ENCODE assay signal across 21 cellular contexts in the genomic region with DNA sequence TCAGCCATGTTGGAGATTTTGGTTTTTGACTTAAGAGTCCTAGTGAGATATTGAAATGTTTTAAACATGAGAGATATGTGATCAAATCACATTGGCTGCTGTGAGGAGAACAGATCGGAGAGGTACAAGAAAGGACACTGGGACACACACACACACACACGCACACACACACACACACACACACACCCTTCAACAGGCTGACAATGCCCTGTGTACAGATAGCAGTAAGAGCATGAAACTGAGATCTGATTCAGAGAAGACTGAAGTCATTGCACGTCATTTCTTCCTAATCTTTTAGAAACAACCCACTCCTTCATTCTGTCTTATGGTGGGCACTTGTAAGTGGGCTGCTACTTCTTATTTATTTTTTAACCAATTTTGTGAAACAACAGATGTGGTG.
DNase-seq lines count a peak whose midpoint lies in the region; FAIRE-seq and TF ChIP-seq lines count a peak whose summit lies in the region.
"Had no signal": no experiment of that assay in that cellular context is flagged by ENCODE, and none has a peak within 500 bp of the region (broad histone marks: within the 10 kb centered on the region; RNA-seq: fewer than 3 reads in every experiment).

No MANE protein-coding gene starts in this region.

- no peak overlapping the region for H3K4me3 ChIP-seq in right atrium auricular region
- no peak overlapping the region for H3K4me3 ChIP-seq in KMS-11 (IDR thresholded peaks at IDR 0.05; ENCODE audit: insufficient read depth, low read depth, low read length)
- H3K4me3 ChIP-seq in endothelial cell of umbilical vein (replicated peaks in 1 of 3; ENCODE audit: insufficient read depth in 1 of 3, low read depth in 1 of 3, low read length in 3 of 3), result no peak overlapping the region
- H3K4me3 ChIP-seq in brain microvascular endothelial cell (ENCODE audit: low read depth, low read length), result no peak overlapping the region
- H3K4me3 ChIP-seq: MG63, testis, uterus had no signal

- peak overlapping the region; percentile 46 to 82 for H3K27ac ChIP-seq in right atrium auricular region
- peak overlapping the region; percentile 94 for H3K27ac ChIP-seq in KMS-11
- peak overlapping the region; percentile 61 for H3K27ac ChIP-seq in endothelial cell of umbilical vein (ENCODE audit: insufficient read depth, low read depth, low read length)
- H3K27ac ChIP-seq in brain microvascular endothelial cell, result no peak overlapping the region
- H3K27ac ChIP-seq: testis, uterus had no signal

- H3K9me3 ChIP-seq in right atrium auricular region (no peaks in the 10 kb centered on the region), endothelial cell of umbilical vein (replicated peaks; ENCODE audit: control insufficient read depth, insufficient read depth, low read length) (no peaks in the 10 kb centered on the region)
- H3K9me3 ChIP-seq: MG63, testis, uterus had no signal

- peaks cover 0 to 21% of the 10 kb centered on the region in 2 donors for H3K4me1 ChIP-seq in right atrium auricular region
- H3K4me1 ChIP-seq in KMS-11 (ENCODE audit: low read depth, poor library complexity, severe bottlenecking), result peaks cover 100% of the 10 kb centered on the region
- peaks cover 33% of the 10 kb centered on the region for H3K4me1 ChIP-seq in endothelial cell of umbilical vein (ENCODE audit: control insufficient read depth, extremely low read depth, insufficient read depth, low read length)
- H3K4me1 ChIP-seq: testis, uterus had no signal

- TF ChIP-seq POLR2A in endothelial cell of umbilical vein (IDR thresholded peaks at IDR 0.05; ENCODE audit: low read depth, low read length), result no peak

- intact Hi-C loops in cardiac septum (cut with DNase I), result no loop called here
- intact Hi-C loops in endothelial cell of umbilical vein (cut with micrococcal nuclease), result loop anchor here (5.0 kb wide), 2 partner anchors 94 to 199 kb away; a partner anchor contains a TSS

- H4K20me1 ChIP-seq in KMS-11 (ENCODE audit: insufficient read depth) (no peaks in the 10 kb centered on the region), endothelial cell of umbilical vein (replicated peaks; ENCODE audit: control insufficient read depth, extremely low read depth, insufficient read depth, low read length) (no peaks in the 10 kb centered on the region)

- H3K4me2 ChIP-seq in KMS-11 (peak overlapping the region; percentile 91), endothelial cell of umbilical vein (ENCODE audit: insufficient read depth, low read length) (no peak overlapping the region)

- H3K79me2 ChIP-seq in KMS-11 (ENCODE audit: insufficient read depth, low read depth), result peaks cover 10% of the 10 kb centered on the region; the same call in 1 of the 2 replicates
- H3K79me2 ChIP-seq in endothelial cell of umbilical vein (ENCODE audit: control insufficient read depth, insufficient read depth, low read length), result no peaks in the 10 kb centered on the region

- no peak overlapping the region for H2AFZ ChIP-seq in KMS-11 (ENCODE audit: low read depth)
- no peak overlapping the region for H2AFZ ChIP-seq in endothelial cell of umbilical vein (ENCODE audit: low read depth, low read length)

- in situ Hi-C loops in brain microvascular endothelial cell (cut with HindIII; ENCODE audit: low pct_ligation_motif_present, low sequenced_read_pairs), result no loop called here

- BruUV-seq in endothelial cell of umbilical vein (replicated peaks; lab: Mats Ljungman, UMichigan), result no TSS peak

- CTCF ChIA-PET in endothelial cell of umbilical vein (lab: Charles Lee), result interaction anchor here (0.6 to 0.9 kb wide), 2 partner anchors 115 to 370 kb away, joined by 3 read pairs; no protein-coding TSS in a partner anchor

- no peak for FAIRE-seq in endothelial cell of umbilical vein (lab: Jason Lieb, UNC)
- FAIRE-seq: small intestine had no signal

- dilution Hi-C loops in endothelial cell of umbilical vein (cut with MboI; ENCODE audit: extremely low pct_ligation_motif_present, low sequenced_read_pairs), result no loop called here

- TF ChIP-seq CTCF in right atrium auricular region (IDR thresholded peaks at IDR 0.05) (no peak), KMS-11 (conservative IDR thresholded peaks at IDR 0.05; ENCODE audit: low read depth, low read length) (no peak), endothelial cell of umbilical vein (IDR thresholded peaks at IDR 0.05; ENCODE audit: extremely low read depth in 1 of 2, insufficient read depth in 1 of 2, low read depth in 1 of 2, low read length in 2 of 2) (no peak), brain microvascular endothelial cell (IDR thresholded peaks at IDR 0.05; ENCODE audit: low read depth, low read length, missing control alignments) (no peak)

- H3K27me3 ChIP-seq in right atrium auricular region (no peaks in the 10 kb centered on the region), KMS-11 (ENCODE audit: insufficient read depth, low read depth) (no peaks in the 10 kb centered on the region), endothelial cell of umbilical vein (ENCODE audit: control insufficient read depth in 2 of 2, insufficient read depth in 2 of 2, low read length in 2 of 2) (no peaks in the 10 kb centered on the region), brain microvascular endothelial cell (replicated peaks) (no peaks in the 10 kb centered on the region)
- H3K27me3 ChIP-seq: MG63, testis, uterus had no signal

- POLR2A ChIA-PET in endothelial cell of umbilical vein (lab: Charles Lee), result no interaction called here

- DNase-seq in right atrium auricular region (ENCODE audit: low spot score), result no peak
- DNase-seq in cardiac septum (ENCODE audit: low spot score), result no peak
- DNase-seq in endothelial cell of umbilical vein (ENCODE audit: low read depth, low spot score), result no peak
- no peak for DNase-seq in RPMI8226
- no peak for DNase-seq in brain microvascular endothelial cell
- DNase-seq in activated effector memory CD4-positive, alpha-beta T cell treated with anti-CD3 and anti-CD28 coated beads, Interleukin-2, amount 50 U/mL, for 16 hours, result no peak
- DNase-seq: activated CD4-positive, alpha-beta T cell treated with anti-CD3 and anti-CD28 coated beads, Interleukin-2, amount 50 U/mL, for 1 hour; effector CD4-positive, alpha-beta T cell; foreskin fibroblast; hippocampal formation; MG63; naive thymus-derived CD4-positive, alpha-beta T cell; NCI-H1417; NCI-H446 treated with DMSO at 0.1 percent for 48 hours; stimulated activated CD4-positive, alpha-beta T cell treated with anti-CD3 and anti-CD28 coated beads, Interleukin-2, amount 100 ng/mL, for 24 hours; stimulated activated naive CD4-positive, alpha-beta T cell; T-helper 17 cell; testis; uterus had no signal

- no peaks in the 10 kb centered on the region for H3K9me1 ChIP-seq in endothelial cell of umbilical vein (replicated peaks; ENCODE audit: control insufficient read depth, extremely low read depth, insufficient read depth, low read length)

- no peaks in the 10 kb centered on the region for H3K36me3 ChIP-seq in right atrium auricular region
- no peaks in the 10 kb centered on the region for H3K36me3 ChIP-seq in KMS-11 (ENCODE audit: insufficient read depth)
- no peaks in the 10 kb centered on the region for H3K36me3 ChIP-seq in endothelial cell of umbilical vein (ENCODE audit: control insufficient read depth in 2 of 2, extremely low read depth in 1 of 2, insufficient read depth in 2 of 2, low read length in 2 of 2)
- H3K36me3 ChIP-seq in brain microvascular endothelial cell (replicated peaks), result no peaks in the 10 kb centered on the region
- H3K36me3 ChIP-seq: MG63, uterus had no signal

- peak overlapping the region; percentile 49; the same call in 1 of the 2 replicates for H3K9ac ChIP-seq in KMS-11
- H3K9ac ChIP-seq in endothelial cell of umbilical vein (replicated peaks; ENCODE audit: extremely low read depth, insufficient read depth, low read length), result no peak overlapping the region

TF ChIP-seq in endothelial cell of umbilical vein, 7 proteins besides CTCF, POLR2A, EP300 and RAD21:
- TF ChIP-seq JUN (IDR thresholded peaks at IDR 0.05; ENCODE audit: borderline replicate concordance, insufficient read depth, insufficient read length, low read depth) (no peak), GATA2 (IDR thresholded peaks at IDR 0.05; ENCODE audit: insufficient read depth, insufficient read length, low read depth, low read length) (no peak), EZH2 (IDR thresholded peaks at IDR 0.05; ENCODE audit: borderline replicate concordance, low read depth, low read length, severe bottlenecking) (no peak), POLR2AphosphoS5 (IDR thresholded peaks at IDR 0.05; ENCODE audit: insufficient read depth, low read depth, low read length) (no peak), FOS (IDR thresholded peaks at IDR 0.05; ENCODE audit: borderline replicate concordance, insufficient read depth, low read length) (no peak), MYC (IDR thresholded peaks at IDR 0.05; ENCODE audit: low read depth, low read length) (no peak)
- TF ChIP-seq, protein P1, sequence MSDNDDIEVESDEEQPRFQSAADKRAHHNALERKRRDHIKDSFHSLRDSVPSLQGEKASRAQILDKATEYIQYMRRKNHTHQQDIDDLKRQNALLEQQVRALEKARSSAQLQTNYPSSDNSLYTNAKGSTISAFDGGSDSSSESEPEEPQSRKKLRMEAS (IDR thresholded peaks at IDR 0.05; ENCODE audit: insufficient read depth, insufficient read length), result no peak
TF ChIP-seq in endothelial cell of umbilical vein: peak in this region for 0.
